Comparison of ENCODE assay signal across 13 cellular contexts in the genomic region with DNA sequence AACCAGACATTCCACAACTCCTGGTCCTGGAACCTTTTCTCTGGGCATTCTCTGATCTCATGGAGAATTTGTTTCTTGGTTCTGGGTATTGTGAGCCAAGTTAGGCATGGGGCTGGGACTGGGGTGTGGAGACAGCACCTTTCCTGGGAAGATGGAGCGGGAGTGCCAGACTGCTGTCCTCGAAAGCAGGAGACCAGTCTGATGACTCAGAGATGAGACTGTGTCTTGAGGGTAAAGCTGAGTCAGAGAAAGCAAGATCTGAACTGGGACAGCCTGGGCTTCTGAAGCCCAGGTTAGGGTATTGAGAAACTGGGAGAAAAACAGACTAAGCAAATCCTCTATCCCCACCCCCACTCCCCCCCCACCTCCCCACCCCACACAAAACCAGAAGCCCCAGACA. TPM values are rescaled to one million over a fixed set of nuclear protein-coding genes. Genes with fewer than 3 reads are reported as not detected.
DNase-seq lines count a peak whose midpoint lies in the region; ATAC-seq, FAIRE-seq and TF ChIP-seq lines count a peak whose summit lies in the region.
"Had no signal": no experiment of that assay in that cellular context is flagged by ENCODE, and none has a peak within 500 bp of the region (broad histone marks: within the 10 kb centered on the region; RNA-seq: fewer than 3 reads in every experiment).

No MANE protein-coding gene starts in this region.

- in situ Hi-C loops in HepG2 (cut with HindIII; ENCODE audit: extremely low pct_ligation_motif_present, low pct_unique_long_range_greater_than_20kb), result no loop called here

- intact Hi-C loops in HepG2 (cut with micrococcal nuclease; ENCODE audit: unreplicated experiment), result no loop called here
- intact Hi-C loops in right lobe of liver (cut with DNase I), result no loop called here

- no peak overlapping the region for H3K4me3 Mint-ChIP-seq in GM23338

- peaks cover 10% of the 10 kb centered on the region for H3K4me1 Mint-ChIP-seq in GM23338

- H2AFZ ChIP-seq in HepG2 (ENCODE audit: low read length) (peak overlapping the region; percentile 38), GM23338 (no peak overlapping the region)

- TF ChIP-seq CTCF in HepG2 (CRISPR knock-in tag; IDR thresholded peaks at IDR 0.05) (no peak), right lobe of liver (IDR thresholded peaks at IDR 0.05) (no peak), foreskin fibroblast (IDR thresholded peaks at IDR 0.05; ENCODE audit: low read depth, low read length) (no peak), GM23338 (conservative IDR thresholded peaks at IDR 0.05; ENCODE audit: low read depth in 2 of 2) (no peak)

- no peak for TF ChIP-seq EP300 in HepG2 (IDR thresholded peaks at IDR 0.05; ENCODE audit: low read depth in 2 of 2, low read length in 2 of 2)
- no peak for TF ChIP-seq EP300 in HepG2 (CRISPR knock-in tag; IDR thresholded peaks at IDR 0.05; ENCODE audit: borderline replicate concordance)

- no TSS peak for BruUV-seq in HepG2 (replicated peaks; lab: Mats Ljungman, UMichigan)

- H3K36me3 ChIP-seq in HepG2 (replicated peaks in 1 of 2; ENCODE audit: control insufficient read depth in 1 of 2, insufficient read depth in 2 of 2, low read length in 2 of 2), result no peaks in the 10 kb centered on the region
- H3K36me3 ChIP-seq in right lobe of liver, result no peaks in the 10 kb centered on the region
- no peaks in the 10 kb centered on the region for H3K36me3 ChIP-seq in GM23338 (ENCODE audit: insufficient read depth)
- H3K36me3 ChIP-seq: ascending aorta, BE2C had no signal

- H3K27ac Mint-ChIP-seq in GM23338, result no peak overlapping the region

- peaks cover 21% of the 10 kb centered on the region for H3K79me2 ChIP-seq in HepG2 (ENCODE audit: insufficient read depth, low read length)
- no peaks in the 10 kb centered on the region for H3K79me2 ChIP-seq in GM23338 (replicated peaks; ENCODE audit: insufficient read depth)

- H3K4me3 ChIP-seq in HepG2 (replicated peaks in 1 of 3; ENCODE audit: insufficient read depth in 1 of 3, low read depth in 2 of 3, low read length in 3 of 3), result peak overlapping the region; percentile 6 to 40 (median 28); a peak in 2 of 6 replicates
- H3K4me3 ChIP-seq in right lobe of liver, result no peak overlapping the region
- H3K4me3 ChIP-seq in foreskin fibroblast (ENCODE audit: low read depth in 1 of 2, low read length in 2 of 2), result no peak overlapping the region
- H3K4me3 ChIP-seq in GM23338, result no peak overlapping the region
- H3K4me3 ChIP-seq: ascending aorta had no signal

- POLR2A ChIA-PET in HepG2 (lab: Yijun Ruan, JAX), result interaction anchor here (1.5 kb wide), 1 partner anchor 114 kb away, joined by 3 read pairs; no protein-coding TSS in a partner anchor

- TF ChIP-seq POLR2A in HepG2 (IDR thresholded peaks at IDR 0.05; ENCODE audit: insufficient read depth in 1 of 2, low read depth in 2 of 2, low read length in 2 of 2), result no peak
- no peak for TF ChIP-seq POLR2A in right lobe of liver (IDR thresholded peaks at IDR 0.05)

- FAIRE-seq in HepG2 (lab: Jason Lieb, UNC), result no peak
- FAIRE-seq in urothelium cell line (lab: Jason Lieb, UNC), result no peak
- FAIRE-seq: GM19239 had no signal

- H3F3A ChIP-seq in GM23338 (replicated peaks; ENCODE audit: low read depth), result no peaks in the 10 kb centered on the region

- no peak overlapping the region for H3K9ac ChIP-seq in HepG2 (ENCODE audit: insufficient read depth, low read depth, low read length)

- H3K9me3 ChIP-seq in HepG2 (ENCODE audit: low read length) (no peaks in the 10 kb centered on the region), right lobe of liver (no peaks in the 10 kb centered on the region)
- H3K9me3 ChIP-seq: ascending aorta, BE2C had no signal

- CTCF ChIA-PET in HepG2 (lab: Yijun Ruan, JAX; ENCODE audit: low intra/inter-chr PET ratio, low total read pairs), result no interaction called here

- H4K20me1 ChIP-seq in HepG2 (ENCODE audit: insufficient read depth, low read length) (no peaks in the 10 kb centered on the region), GM23338 (replicated peaks; ENCODE audit: insufficient read depth) (no peaks in the 10 kb centered on the region)

- H3K36me3 Mint-ChIP-seq in GM23338 (ENCODE audit: low read depth), result no peaks in the 10 kb centered on the region; the same call in 2 of the 3 replicates

- H3K27ac ChIP-seq in HepG2 (ENCODE audit: extremely low read length, insufficient read depth, low read length) (no peak overlapping the region), right lobe of liver (no peak overlapping the region), GM23338 (ENCODE audit: low read depth) (no peak overlapping the region)

- H3K4me2 ChIP-seq in HepG2 (ENCODE audit: low read depth, low read length) (peak overlapping the region; percentile 82), GM23338 (no peak overlapping the region)

- peaks cover 69% of the 10 kb centered on the region for H3K4me1 ChIP-seq in HepG2 (ENCODE audit: insufficient read depth, low read length)
- H3K4me1 ChIP-seq in right lobe of liver, result peaks cover 0 to 7% (median 0%) of the 10 kb centered on the region in 4 donors
- no peaks in the 10 kb centered on the region; the same call in 1 of the 2 replicates for H3K4me1 ChIP-seq in GM23338 (ENCODE audit: insufficient read depth)
- H3K4me1 ChIP-seq: BE2C had no signal

- no peaks in the 10 kb centered on the region; the same call in 2 of the 3 replicates for H3K9me3 Mint-ChIP-seq in GM23338

- no peak for ATAC-seq in HepG2
- no peak for ATAC-seq in right lobe of liver
- no peak for ATAC-seq in GM23338

- TF ChIP-seq RAD21 in HepG2 (CRISPR knock-in tag; IDR thresholded peaks at IDR 0.05), result no peak

- H3K27me3 Mint-ChIP-seq in GM23338 (ENCODE audit: insufficient read depth, low read depth, poor library complexity), result peaks cover 35% of the 10 kb centered on the region

- 22% methylated on average over 2 of the region's 2 CpGs for WGBS in HepG2 (ENCODE audit: low lambda C conversion rate)
- WGBS in right lobe of liver (ENCODE audit: insufficient coverage, low coverage, low lambda C conversion rate, missing lambda C conversion rate), result 92% methylated on average over 2 of the region's 2 CpGs

- H3K27me3 ChIP-seq in HepG2 (ENCODE audit: control insufficient read depth in 1 of 2, insufficient read depth in 2 of 2, low read length in 2 of 2) (no peaks in the 10 kb centered on the region), right lobe of liver (no peaks in the 10 kb centered on the region), GM23338 (ENCODE audit: insufficient read depth) (peaks cover 50% of the 10 kb centered on the region)
- H3K27me3 ChIP-seq: ascending aorta had no signal

- DNase-seq in HepG2 (ENCODE audit: low spot score) (no peak), right lobe of liver (no peak), SW480 (ENCODE audit: low spot score) (peak; percentile 44), foreskin fibroblast (peak; percentile 33 to 72), urothelium cell line (ENCODE audit: low spot score) (peak; percentile 85), GM23338 (ENCODE audit: low spot score) (no peak), cerebellar nuclear complex (lab: John Stamatoyannopoulos, UW) (no peak), NCI-H2227 treated with DMSO at 0.1 percent for 48 hours (lab: John Stamatoyannopoulos, UW) (no peak)
- DNase-seq: BE2C, NCI-H345 had no signal

- no peaks in the 10 kb centered on the region for H3K9me2 ChIP-seq in GM23338 (ENCODE audit: insufficient read depth)

TF ChIP-seq in HepG2, 621 proteins besides CTCF, POLR2A, EP300 and RAD21 (continues in another document):
- TF ChIP-seq ZNF879 (CRISPR knock-in tag; IDR thresholded peaks at IDR 0.05) (no peak), GATAD2A (CRISPR knock-in tag; IDR thresholded peaks at IDR 0.05) (no peak), MXI1 (IDR thresholded peaks at IDR 0.05; ENCODE audit: borderline replicate concordance, low read depth, low read length) (no peak)
- TF ChIP-seq, protein P1, sequence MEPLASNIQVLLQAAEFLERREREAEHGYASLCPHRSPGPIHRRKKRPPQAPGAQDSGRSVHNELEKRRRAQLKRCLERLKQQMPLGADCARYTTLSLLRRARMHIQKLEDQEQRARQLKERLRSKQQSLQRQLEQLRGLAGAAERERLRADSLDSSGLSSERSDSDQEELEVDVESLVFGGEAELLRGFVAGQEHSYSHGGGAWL (CRISPR knock-in tag; IDR thresholded peaks at IDR 0.05), result no peak

TF ChIP-seq in GM23338, 12 proteins besides CTCF, POLR2A, EP300 and RAD21 (continues in another document):
- TF ChIP-seq NANOG (IDR thresholded peaks at IDR 0.05; ENCODE audit: borderline replicate concordance) (no peak), EZH2phosphoT487 (IDR thresholded peaks at IDR 0.05; ENCODE audit: unreplicated experiment) (no peak), JUNB (IDR thresholded peaks at IDR 0.05; ENCODE audit: unreplicated experiment) (no peak), ZNF331 (CRISPR knock-in tag; IDR thresholded peaks at IDR 0.05; ENCODE audit: low read depth) (no peak), CREB1 (CRISPR knock-in tag; IDR thresholded peaks at IDR 0.05; ENCODE audit: low read depth) (no peak)

RNA-seq across cellular contexts. Expression of a gene that starts 2.2 kb away (rescaled TPM):
- 25.7 and 28.8 TPM in 2 replicates for total RNA-seq in HepG2 (2016; rRNA removed; fragmentation: Illumina TruSeq; extraction: Trizol)
- total RNA-seq in HepG2 (2016; cell fraction: cytosol; rRNA removed; fragmentation: Illumina TruSeq; extraction: Trizol; ENCODE audit: low read depth), result 8.0 and 8.5 TPM in 2 replicates
- total RNA-seq in HepG2 (2016; cell fraction: insoluble cytoplasmic fraction; rRNA removed; fragmentation: Illumina TruSeq; extraction: Trizol), result 25.9 and 29.8 TPM in 2 replicates
- total RNA-seq in HepG2 (2016; cell fraction: membrane; rRNA removed; fragmentation: Illumina TruSeq; extraction: Trizol), result 21.3 and 22.4 TPM in 2 replicates
- 17.2 and 19.3 TPM in 2 replicates for total RNA-seq in HepG2 (2016; cell fraction: nucleus; rRNA removed; fragmentation: Illumina TruSeq; extraction: Trizol)
- polyA plus RNA-seq in HepG2 (2011; rRNA removed), result 10.9 and 16.1 TPM in 2 replicates
- polyA plus RNA-seq in HepG2 (2011; cell fraction: cytosol; rRNA removed), result 8.1 and 12.4 TPM in 2 replicates
- 7.0 and 9.0 TPM in 2 replicates for polyA plus RNA-seq in HepG2 (2011; cell fraction: nucleus; rRNA removed)
- 5.0 and 7.0 TPM in 2 replicates for polyA plus RNA-seq in HepG2 (2012)
- polyA plus RNA-seq in HepG2 (2016; cell fraction: cytosol; fragmentation: Illumina TruSeq; extraction: Trizol; ENCODE audit: low read depth), result 4.5 and 5.1 TPM in 2 replicates
- 23.3 and 29.4 TPM in 2 replicates for polyA plus RNA-seq in HepG2 (2016; cell fraction: insoluble cytoplasmic fraction; fragmentation: Illumina TruSeq; extraction: Trizol; ENCODE audit: low read depth)
- 12.8 and 13.9 TPM in 2 replicates for polyA plus RNA-seq in HepG2 (2016; cell fraction: membrane; fragmentation: Illumina TruSeq; extraction: Trizol; ENCODE audit: low read depth)
- 24.3 and 25.9 TPM in 2 replicates for polyA plus RNA-seq in HepG2 (2016; cell fraction: nucleus; fragmentation: Illumina TruSeq; extraction: Trizol; ENCODE audit: insufficient read depth, low read depth)
- polyA minus RNA-seq in HepG2 (2011; rRNA and poly(A)+ RNA removed; ENCODE audit: low replicate concordance), result 40.6 TPM in 1 of 2 replicates, not detected in the other
- polyA minus RNA-seq in HepG2 (2011; cell fraction: cytosol; rRNA and poly(A)+ RNA removed), result 11.2 and 15.2 TPM in 2 replicates
- polyA minus RNA-seq in HepG2 (2011; cell fraction: nucleus; rRNA and poly(A)+ RNA removed), result 13.4 and 15.2 TPM in 2 replicates
- total RNA-seq in right lobe of liver, result 1 to 10 TPM in 4 of 6 experiments, under 1 TPM in 2; 0.18 to 6.7 (median 1.3) TPM
- total RNA-seq in GM23338 (2014; rRNA removed; shearing (Covaris generic)), result 0.19 and 0.42 TPM in 2 replicates
- 0.31 and 0.49 TPM in 2 replicates for polyA plus RNA-seq in GM23338 (2016; fragmentation: Nextera tagmentation; extraction: Ambion mirVana)
- total RNA-seq: activated CD8-positive, alpha-beta memory T cell treated with anti-CD3 and anti-CD28 coated beads for 36 hours; ascending aorta had no signal

Comparison
In these comparisons a context has a peak if more than half of its experiments do, and no peak if none do; other contexts are left out.
1. H3K4me3 ChIP-seq: peak in HepG2 (3 of 3); none in right lobe of liver (0 of 3), foreskin fibroblast (0 of 2) and GM23338 (single experiment).
2. DNase-seq: peak in SW480 (single experiment), foreskin fibroblast (2 of 2) and urothelium cell line (single experiment); none in HepG2 (single experiment), right lobe of liver (0 of 3), GM23338 (single experiment), cerebellar nuclear complex (0 of 2) and NCI-H2227 treated with DMSO at 0.1 percent for 48 hours (single experiment).